In the genomic region with DNA sequence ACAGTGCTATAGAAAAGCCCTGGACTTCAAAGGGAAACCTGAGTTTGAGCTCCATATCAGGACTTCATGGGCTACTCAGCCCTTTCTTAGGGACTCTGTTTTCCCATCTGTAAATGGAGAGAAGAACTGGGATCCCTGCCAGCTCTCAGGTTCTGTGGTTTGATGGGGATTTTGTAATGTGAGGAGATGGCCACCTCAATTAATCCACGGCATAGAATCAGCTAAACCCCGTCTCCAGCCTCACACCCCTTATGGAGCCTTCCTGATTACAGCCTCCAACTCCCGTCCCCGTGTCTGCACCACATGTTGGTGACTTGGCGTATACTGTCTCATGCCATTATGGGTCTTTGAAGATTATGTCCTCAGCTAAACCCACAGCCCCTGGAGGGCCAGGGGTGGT, we compare ENCODE assay signal across 22 cellular contexts.
DNase-seq lines count a peak whose midpoint lies in the region; ATAC-seq, FAIRE-seq and TF ChIP-seq lines count a peak whose summit lies in the region.
"Had no signal": no experiment of that assay in that cellular context is flagged by ENCODE, and none has a peak within 500 bp of the region (broad histone marks: within the 10 kb centered on the region; RNA-seq: fewer than 3 reads in every experiment).

No MANE protein-coding gene starts in this region.

- no peak for DNase-seq in activated naive CD8-positive, alpha-beta T cell treated with anti-CD3 and anti-CD28 coated beads, Interleukin-2, amount 50 U/mL, for 24 hours
- no peak for DNase-seq in activated naive CD8-positive, alpha-beta T cell treated with anti-CD3 and anti-CD28 coated beads for 36 hours
- DNase-seq in NCI-H82 (lab: John Stamatoyannopoulos, UW) = peak; percentile 15
- peak in 2 of 4 experiments; percentile 26 to 31 for DNase-seq in K562 (ENCODE audit: extremely low read depth in 1 of 4, low spot score in 3 of 4)
- no peak for DNase-seq in trophoblast cell
- no peak for DNase-seq in amniotic stem cell (lab: John Stamatoyannopoulos, UW)
- no peak for DNase-seq in RWPE1 (ENCODE audit: low spot score)
- DNase-seq: CD4-positive, alpha-beta memory T cell; DMS153; HFFc6; Karpas-422; MM.1S; NCI-H1092; NCI-H1436 treated with DMSO at 0.1 percent for 48 hours; NCI-H2029; NCI-H2171 treated with DMSO at 0.1 percent for 48 hours; NCI-H446; SIG-M5 had no signal

- H4K8ac ChIP-seq in trophoblast cell (ENCODE audit: low read depth, low read length) = peak overlapping the region; percentile 14

- no peak overlapping the region for H3K27ac ChIP-seq in K562 (ENCODE audit: extremely low read depth, low read depth, low read length)
- H3K27ac ChIP-seq in trophoblast cell (ENCODE audit: low read depth, low read length) = peak overlapping the region; percentile 16
- no peak overlapping the region for H3K27ac ChIP-seq in RWPE1

- H3K4me1 ChIP-seq in K562 (replicated peaks in 1 of 2; ENCODE audit: control insufficient read depth in 2 of 2, insufficient read depth in 2 of 2, low read length in 2 of 2) (peaks cover 18 to 43% of the 10 kb centered on the region in 2 experiments), trophoblast cell (ENCODE audit: control insufficient read depth in 1 of 2, insufficient read depth in 2 of 2, low read length in 2 of 2) (peaks cover 42 to 55% of the 10 kb centered on the region in 2 experiments)

- BruUV-seq in K562 (replicated peaks; lab: Mats Ljungman, UMichigan) = no TSS peak

- H3K9ac ChIP-seq in K562 (ENCODE audit: insufficient read depth in 1 of 2, low read depth in 2 of 2, low read length in 2 of 2) (no peak overlapping the region), trophoblast cell (ENCODE audit: low read length) (no peak overlapping the region)

- POLR2A ChIA-PET in K562 (lab: Yijun Ruan, JAX) = interaction anchor here (1.0 to 1.3 kb wide), 3 partner anchors 13 to 57 kb away, joined by 3 to 4 read pairs (median 3); no protein-coding TSS in a partner anchor
- POLR2A ChIA-PET in RWPE1 (lab: Yijun Ruan, JAX; ENCODE audit: low non-redundant PET) = no interaction called here

- TF ChIP-seq RAD21 in K562 (CRISPR knock-in tag; conservative IDR thresholded peaks at IDR 0.05 in 1 of 2, IDR thresholded peaks at IDR 0.05 in 1 of 2) = no peak

- peak overlapping the region; percentile 81 for H2BK12ac ChIP-seq in trophoblast cell (ENCODE audit: low read length)

- H3K4me1 Mint-ChIP-seq in activated naive CD8-positive, alpha-beta T cell treated with anti-CD3 and anti-CD28 coated beads, Interleukin-2, amount 50 U/mL, for 24 hours = peaks cover 17% of the 10 kb centered on the region
- H3K4me1 Mint-ChIP-seq in activated naive CD8-positive, alpha-beta T cell treated with anti-CD3 and anti-CD28 coated beads for 36 hours = peaks cover 8% of the 10 kb centered on the region

- no peaks in the 10 kb centered on the region for H3K36me3 Mint-ChIP-seq in activated naive CD8-positive, alpha-beta T cell treated with anti-CD3 and anti-CD28 coated beads, Interleukin-2, amount 50 U/mL, for 24 hours (ENCODE audit: low read depth)
- H3K36me3 Mint-ChIP-seq in activated naive CD8-positive, alpha-beta T cell treated with anti-CD3 and anti-CD28 coated beads for 36 hours = no peaks in the 10 kb centered on the region
- H3K36me3 Mint-ChIP-seq: CD4-positive, alpha-beta memory T cell had no signal

- H2BK120ac ChIP-seq in trophoblast cell (ENCODE audit: insufficient read depth, low read length, poor library complexity) = peak overlapping the region; percentile 62

- H3K4me3 Mint-ChIP-seq in activated naive CD8-positive, alpha-beta T cell treated with anti-CD3 and anti-CD28 coated beads, Interleukin-2, amount 50 U/mL, for 24 hours = no peak overlapping the region
- no peak overlapping the region for H3K4me3 Mint-ChIP-seq in activated naive CD8-positive, alpha-beta T cell treated with anti-CD3 and anti-CD28 coated beads for 36 hours
- H3K4me3 Mint-ChIP-seq: CD4-positive, alpha-beta memory T cell; HFFc6 had no signal

- H3K9me1 ChIP-seq in K562 (ENCODE audit: control insufficient read depth, insufficient read depth, low read length) = peaks cover 4% of the 10 kb centered on the region

- in situ Hi-C loops in K562 (cut with MboI) = no loop called here

- TF ChIP-seq POLR2A in K562 (conservative IDR thresholded peaks at IDR 0.05) = no peak

- H3K18ac ChIP-seq in trophoblast cell (ENCODE audit: low read length) = peak overlapping the region; percentile 56

- H3K36me3 ChIP-seq in K562 (ENCODE audit: control insufficient read depth, insufficient read depth, low read length) (no peaks in the 10 kb centered on the region), trophoblast cell (ENCODE audit: control insufficient read depth in 1 of 2, insufficient read depth in 2 of 2, low read length in 2 of 2) (no peaks in the 10 kb centered on the region)

- H3K9me3 ChIP-seq in K562 (replicated peaks; ENCODE audit: control insufficient read depth, insufficient read depth, low read depth, low read length) (no peaks in the 10 kb centered on the region), trophoblast cell (ENCODE audit: insufficient read depth, low read depth, low read length) (no peaks in the 10 kb centered on the region)

- peaks cover 63% of the 10 kb centered on the region for H3K79me1 ChIP-seq in trophoblast cell (ENCODE audit: low read length)

- H3K4ac ChIP-seq in trophoblast cell (ENCODE audit: low read depth, low read length) = peak overlapping the region; percentile 24

- peak overlapping the region; percentile 77 for H4K91ac ChIP-seq in trophoblast cell (ENCODE audit: low read depth, low read length)

- WGBS in K562 (ENCODE audit: insufficient coverage, low coverage, missing lambda C conversion rate) = 32% methylated on average over 5 of the region's 5 CpGs
- WGBS in trophoblast cell (ENCODE audit: extremely low coverage, insufficient coverage, insufficient read length) = no CpG with 5 or more reads among the region's 5 CpGs

- TF ChIP-seq CTCF in K562 (IDR thresholded peaks at IDR 0.05 in 2 of 3, conservative IDR thresholded peaks at IDR 0.05 in 1 of 3; ENCODE audit: insufficient read depth in 2 of 3, low read depth in 1 of 3, low read length in 3 of 3) (no peak), RWPE1 (conservative IDR thresholded peaks at IDR 0.05; ENCODE audit: low read depth) (no peak)

- no peak overlapping the region for H3K23ac ChIP-seq in trophoblast cell (ENCODE audit: low read length)

- FAIRE-seq in K562 (lab: Jason Lieb, UNC) = peak; percentile 44
- FAIRE-seq: A204.1, GM12878, H1 had no signal

- H3K9me3 Mint-ChIP-seq in activated naive CD8-positive, alpha-beta T cell treated with anti-CD3 and anti-CD28 coated beads, Interleukin-2, amount 50 U/mL, for 24 hours = no peaks in the 10 kb centered on the region
- H3K9me3 Mint-ChIP-seq in activated naive CD8-positive, alpha-beta T cell treated with anti-CD3 and anti-CD28 coated beads for 36 hours = no peaks in the 10 kb centered on the region
- H3K9me3 Mint-ChIP-seq: HFFc6 had no signal

- no peak for ATAC-seq in activated naive CD8-positive, alpha-beta T cell treated with anti-CD3 and anti-CD28 coated beads, Interleukin-2, amount 50 U/mL, for 24 hours
- ATAC-seq in K562 (no peak), HG02798 (IDR thresholded peaks at IDR 0.05; ENCODE audit: poor library complexity, unreplicated experiment) (no peak)
- ATAC-seq: GM12878 had no signal

- H3K79me2 ChIP-seq in K562 (ENCODE audit: control insufficient read depth, insufficient read depth, low read length) (no peaks in the 10 kb centered on the region), trophoblast cell (ENCODE audit: control insufficient read depth, insufficient read depth, low read length, poor library complexity) (peaks cover 14% of the 10 kb centered on the region)

- intact Hi-C loops in K562 (cut with micrococcal nuclease) = no loop called here

- CTCF ChIA-PET in K562 (lab: Yijun Ruan, JAX; ENCODE audit: low intra/inter-chr PET ratio) (no interaction called here), RWPE1 (lab: Yijun Ruan, JAX) (interaction anchor here (0.6 to 0.9 kb wide), 3 partner anchors 18 to 97 kb away, joined by 3 read pairs; no protein-coding TSS in a partner anchor)

- TF ChIP-seq EP300 in K562 (IDR thresholded peaks at IDR 0.05; ENCODE audit: low read length) = no peak

- H3K4me3 ChIP-seq in K562 = no peak overlapping the region
- H3K4me3 ChIP-seq in trophoblast cell (ENCODE audit: low read depth, low read length) = no peak overlapping the region
- H3K4me3 ChIP-seq: GM12878 had no signal

- peak overlapping the region; percentile 21 for H2AK5ac ChIP-seq in trophoblast cell (ENCODE audit: low read length)

- no peak overlapping the region for H3K4me2 ChIP-seq in K562 (ENCODE audit: insufficient read depth, low read length)
- H3K4me2 ChIP-seq in trophoblast cell (ENCODE audit: low read length) = no peak overlapping the region

- H3K27ac Mint-ChIP-seq in activated naive CD8-positive, alpha-beta T cell treated with anti-CD3 and anti-CD28 coated beads, Interleukin-2, amount 50 U/mL, for 24 hours = peak overlapping the region; percentile 34
- H3K27ac Mint-ChIP-seq in activated naive CD8-positive, alpha-beta T cell treated with anti-CD3 and anti-CD28 coated beads for 36 hours = no peak overlapping the region
- H3K27ac Mint-ChIP-seq: HFFc6 had no signal

- no peaks in the 10 kb centered on the region for H3K27me3 Mint-ChIP-seq in activated naive CD8-positive, alpha-beta T cell treated with anti-CD3 and anti-CD28 coated beads, Interleukin-2, amount 50 U/mL, for 24 hours
- H3K27me3 Mint-ChIP-seq in activated naive CD8-positive, alpha-beta T cell treated with anti-CD3 and anti-CD28 coated beads for 36 hours = no peaks in the 10 kb centered on the region
- H3K27me3 Mint-ChIP-seq: CD4-positive, alpha-beta memory T cell had no signal

- H3K14ac ChIP-seq in trophoblast cell (ENCODE audit: low read length) = peak overlapping the region; percentile 29

- H2BK5ac ChIP-seq in trophoblast cell (ENCODE audit: low read depth, low read length, poor library complexity) = peak overlapping the region; percentile 60

- H4K12ac ChIP-seq in trophoblast cell (ENCODE audit: low read depth, low read length) = no peak overlapping the region

- no peaks in the 10 kb centered on the region for H3K27me3 ChIP-seq in K562 (ENCODE audit: control insufficient read depth in 2 of 2, insufficient read depth in 2 of 2, low read length in 2 of 2)
- H3K27me3 ChIP-seq in trophoblast cell (ENCODE audit: insufficient read depth, low read length) = no peaks in the 10 kb centered on the region

- no peaks in the 10 kb centered on the region for H4K20me1 ChIP-seq in K562 (replicated peaks; ENCODE audit: control insufficient read depth, insufficient read depth, low read length)

- 0 out of 2 replicates have a peak overlapping the region, but pooled peaks have one; percentile 43 for H2AFZ ChIP-seq in K562 (ENCODE audit: low read depth, low read length)
- peak overlapping the region; percentile 15 for H2AFZ ChIP-seq in trophoblast cell (ENCODE audit: insufficient read depth, low read length, poor library complexity)
